ENCODE assay signal across 21 cellular contexts in genomic region chr11:57444362-57445074, GRCh38. TPM values are rescaled to one million over a fixed set of nuclear protein-coding genes. Genes with fewer than 3 reads are reported as not detected.
A peak's percentile ranks its signal among the peaks of the same experiment; 100 is the strongest.
DNase-seq lines count a peak whose midpoint lies in the region; ATAC-seq, FAIRE-seq and TF ChIP-seq lines count a peak whose summit lies in the region.
"Had no signal": no experiment of that assay in that cellular context is flagged by ENCODE, and none has a peak within 500 bp of the region (broad histone marks: within the 10 kb centered on the region; RNA-seq: fewer than 3 reads in every experiment).

No MANE protein-coding gene starts in this region.

- POLR2A ChIA-PET in K562 (lab: Yijun Ruan, JAX), result interaction anchor here (2.2 kb wide), 1 partner anchor 14 kb away, joined by 8 read pairs; no protein-coding TSS in a partner anchor

- H3K36me3 ChIP-seq in GM23248 (ENCODE audit: low read depth) (no peaks in the 10 kb centered on the region), K562 (ENCODE audit: control insufficient read depth, insufficient read depth, low read length) (no peaks in the 10 kb centered on the region), transverse colon (no peaks in the 10 kb centered on the region), Karpas-422 (ENCODE audit: insufficient read depth, low read length) (no peaks in the 10 kb centered on the region), MM.1S (replicated peaks; ENCODE audit: insufficient read depth, low read length) (no peaks in the 10 kb centered on the region)

- intact Hi-C loops in K562 (cut with micrococcal nuclease), result no loop called here
- intact Hi-C loops in transverse colon (cut with DNase I; ENCODE audit: low total_unique reads), result no loop called here

- 29 to 30% methylated on average over 9 of the region's 9 CpGs for WGBS in GM23248 (ENCODE audit: low coverage in 1 of 2, low lambda C conversion rate in 2 of 2, missing lambda C conversion rate in 2 of 2), 2 experiments
- 18% methylated on average over 9 of the region's 9 CpGs for WGBS in K562 (ENCODE audit: insufficient coverage, low coverage, missing lambda C conversion rate)
- 54% methylated on average over 6 to 9 of the region's 9 CpGs for WGBS in transverse colon (ENCODE audit: low coverage in 1 of 2), 2 donors

- H3K4me2 ChIP-seq in GM23248 (ENCODE audit: unreplicated experiment) (peak overlapping the region; percentile 8), K562 (ENCODE audit: insufficient read depth, low read length) (no peak overlapping the region), Karpas-422 (ENCODE audit: low read depth, low read length, poor library complexity, severe bottlenecking) (no peak overlapping the region), MM.1S (ENCODE audit: low read depth, low read length) (no peak overlapping the region)

- H2AFZ ChIP-seq in GM23248, result 0 out of 2 replicates have a peak overlapping the region, but pooled peaks have one; percentile 6
- no peak overlapping the region for H2AFZ ChIP-seq in K562 (ENCODE audit: low read depth, low read length)
- H2AFZ ChIP-seq in Karpas-422 (ENCODE audit: low read length), result no peak overlapping the region
- no peak overlapping the region for H2AFZ ChIP-seq in MM.1S (ENCODE audit: low read length)

- H3K9me3 ChIP-seq in GM23248 (ENCODE audit: low read depth) (no peaks in the 10 kb centered on the region), K562 (replicated peaks; ENCODE audit: control insufficient read depth, insufficient read depth, low read depth, low read length) (no peaks in the 10 kb centered on the region), transverse colon (no peaks in the 10 kb centered on the region), Karpas-422 (ENCODE audit: low read length) (no peaks in the 10 kb centered on the region), MM.1S (replicated peaks; ENCODE audit: insufficient read depth, low read length) (no peaks in the 10 kb centered on the region)

- TF ChIP-seq EP300 in K562 (IDR thresholded peaks at IDR 0.05; ENCODE audit: low read length) (no peak), transverse colon (IDR thresholded peaks at IDR 0.05; ENCODE audit: low read depth) (no peak)

- TF ChIP-seq POLR2A in K562 (conservative IDR thresholded peaks at IDR 0.05) (no peak), transverse colon (IDR thresholded peaks at IDR 0.05) (no peak)

- H3K27me3 ChIP-seq in GM23248 (replicated peaks; ENCODE audit: insufficient read depth) (no peaks in the 10 kb centered on the region), K562 (ENCODE audit: control insufficient read depth in 2 of 2, insufficient read depth in 2 of 2, low read length in 2 of 2) (no peaks in the 10 kb centered on the region; a peak in 1 of 5 replicates), transverse colon (no peaks in the 10 kb centered on the region), Karpas-422 (ENCODE audit: low read length) (no peaks in the 10 kb centered on the region), MM.1S (replicated peaks; ENCODE audit: insufficient read depth, low read length) (no peaks in the 10 kb centered on the region)

- no peak for TF ChIP-seq RAD21 in K562 (CRISPR knock-in tag; conservative IDR thresholded peaks at IDR 0.05 in 1 of 2, IDR thresholded peaks at IDR 0.05 in 1 of 2)

- H3K4me3 ChIP-seq in GM23248 (no peak overlapping the region), K562 (no peak overlapping the region), transverse colon (no peak overlapping the region), Karpas-422 (ENCODE audit: low read length) (no peak overlapping the region), MM.1S (ENCODE audit: low read length) (no peak overlapping the region)

- H3K79me2 ChIP-seq in GM23248 (ENCODE audit: insufficient read depth) (no peaks in the 10 kb centered on the region), K562 (ENCODE audit: control insufficient read depth, insufficient read depth, low read length) (no peaks in the 10 kb centered on the region), Karpas-422 (ENCODE audit: low read length) (no peaks in the 10 kb centered on the region), MM.1S (ENCODE audit: low read length) (no peaks in the 10 kb centered on the region)

- peak; percentile 58 for ATAC-seq in K562
- ATAC-seq: activated CD8-positive, alpha-beta T cell treated with anti-CD3 and anti-CD28 coated beads, Interleukin-2, amount 10 ng/mL, durations not matched to agents 7 days and 5 days; activated T-cell treated with anti-CD3 and anti-CD28 coated beads, Interleukin-2, amount 50 U/mL, for 4 hours had no signal

- in situ Hi-C loops in GM23248 (cut with MboI), result no loop called here
- in situ Hi-C loops in K562 (cut with MboI), result no loop called here
- in situ Hi-C loops in transverse colon (cut with MboI; ENCODE audit: low pct_ligation_motif_present in 1 of 4, low pct_unique_long_range_greater_than_20kb in 1 of 4, low sequenced_read_pairs in 3 of 4), result no loop called here
- in situ Hi-C loops in ACHN (cut with HindIII; ENCODE audit: low pct_ligation_motif_present, low pct_unique_long_range_greater_than_20kb, low sequenced_read_pairs), result no loop called here

- H3K9me2 ChIP-seq in GM23248 (ENCODE audit: insufficient read depth) (no peaks in the 10 kb centered on the region), Karpas-422 (replicated peaks; ENCODE audit: insufficient read depth, low read length) (no peaks in the 10 kb centered on the region), MM.1S (replicated peaks; ENCODE audit: insufficient read depth, low read length) (no peaks in the 10 kb centered on the region)

- H3K9me1 ChIP-seq in K562 (ENCODE audit: control insufficient read depth, insufficient read depth, low read length), result no peaks in the 10 kb centered on the region

- CTCF ChIA-PET in K562 (lab: Yijun Ruan, JAX; ENCODE audit: low intra/inter-chr PET ratio), result no interaction called here

- no TSS peak for BruUV-seq in K562 (replicated peaks; lab: Mats Ljungman, UMichigan)

- DNase-seq in GM23248 (peak; percentile 79), NCI-H226 (peak; percentile 56), K562 (ENCODE audit: extremely low read depth in 1 of 4, low spot score in 3 of 4) (peak in 2 of 4 experiments; percentile 47 to 55), transverse colon (no peak), Karpas-422 (no peak), MM.1S (no peak), ACHN (no peak)
- DNase-seq: activated CD4-positive, CD25-positive, alpha-beta regulatory T cell; activated CD8-positive, alpha-beta T cell treated with anti-CD3 and anti-CD28 coated beads, Interleukin-2, amount 10 ng/mL, durations not matched to agents 7 days and 5 days; activated naive CD4-positive, alpha-beta T cell treated with anti-CD3 and anti-CD28 coated beads, Interleukin-2, amount 50 U/mL, for 16 hours; activated T-cell treated with anti-CD3 and anti-CD28 coated beads, Interleukin-2, amount 50 U/mL, for 4 hours; HCEC 1CT; NCI-H1105; NCI-H524; occipital lobe; SHP77; stimulated activated CD4-positive, alpha-beta T cell treated with anti-CD3 and anti-CD28 coated beads, Interleukin-12 subunit alpha, Interleukin-12 subunit beta, amount 100 ng/mL, for 4 hours had no signal

- FAIRE-seq in K562 (lab: Jason Lieb, UNC), result peak; percentile 65

- TF ChIP-seq CTCF in K562 (IDR thresholded peaks at IDR 0.05 in 2 of 3, conservative IDR thresholded peaks at IDR 0.05 in 1 of 3; ENCODE audit: insufficient read depth in 2 of 3, low read depth in 1 of 3, low read length in 3 of 3), result no peak
- no peak for TF ChIP-seq CTCF in transverse colon (IDR thresholded peaks at IDR 0.05)
- no peak for TF ChIP-seq CTCF in MM.1S (IDR thresholded peaks at IDR 0.05; ENCODE audit: low read length)

- H3K4me1 ChIP-seq in GM23248 (ENCODE audit: insufficient read depth) (peaks cover 8% of the 10 kb centered on the region), K562 (replicated peaks in 1 of 2; ENCODE audit: control insufficient read depth in 2 of 2, insufficient read depth in 2 of 2, low read length in 2 of 2) (peaks cover 0 to 7% of the 10 kb centered on the region in 2 experiments; a peak in 3 of 5 replicates), transverse colon (peaks cover 0 to 15% (median 4%) of the 10 kb centered on the region in 4 donors), Karpas-422 (ENCODE audit: low read length) (no peaks in the 10 kb centered on the region), MM.1S (ENCODE audit: low read length) (no peaks in the 10 kb centered on the region)

- H4K20me1 ChIP-seq in GM23248 (ENCODE audit: insufficient read depth) (no peaks in the 10 kb centered on the region), K562 (replicated peaks; ENCODE audit: control insufficient read depth, insufficient read depth, low read length) (no peaks in the 10 kb centered on the region), Karpas-422 (ENCODE audit: insufficient read depth, low read depth, low read length) (no peaks in the 10 kb centered on the region), MM.1S (ENCODE audit: insufficient read depth, low read length) (no peaks in the 10 kb centered on the region)

- H3F3A ChIP-seq in GM23248 (ENCODE audit: insufficient read depth) (no peaks in the 10 kb centered on the region), MM.1S (ENCODE audit: insufficient read depth, low read length) (no peaks in the 10 kb centered on the region)

- no peak overlapping the region for H3K9ac ChIP-seq in GM23248
- no peak overlapping the region for H3K9ac ChIP-seq in K562 (ENCODE audit: insufficient read depth in 1 of 2, low read depth in 2 of 2, low read length in 2 of 2)
- H3K9ac ChIP-seq in Karpas-422 (ENCODE audit: low read length), result no peak overlapping the region
- H3K9ac ChIP-seq in MM.1S (ENCODE audit: low read length), result no peak overlapping the region

- H3K27ac ChIP-seq in GM23248, result peak overlapping the region; percentile 12; the same call in 1 of the 2 replicates
- H3K27ac ChIP-seq in K562 (ENCODE audit: extremely low read depth, low read depth, low read length), result no peak overlapping the region
- peak overlapping the region; percentile 31 to 70 (median 54) for H3K27ac ChIP-seq in transverse colon
- no peak overlapping the region for H3K27ac ChIP-seq in Karpas-422 (ENCODE audit: low read length)
- H3K27ac ChIP-seq in MM.1S (ENCODE audit: low read length), result no peak overlapping the region

RNA-seq across cellular contexts. Expression of gene RTN4RL2, which starts 15.8 kb away (rescaled TPM):
- total RNA-seq in GM23248 (2014; rRNA removed; shearing (Covaris generic)), result 0.32 TPM in 1 of 2 replicates, not detected in the other
- polyA plus RNA-seq in GM23248 (2016; fragmentation: Nextera tagmentation; extraction: Ambion mirVana) (0.80 and 1.1 TPM in 2 replicates), K562 (2011; rRNA removed) (0.06 and 0.30 TPM in 2 replicates), K562 (2014; fragmentation: Illumina TruSeq; extraction: Trizol) (0.34 and 1.1 TPM in 2 replicates), K562 (2014; fragmentation: Nextera tagmentation; extraction: Ambion mirVana) (not detected), K562 (2014; rRNA removed) (0.69 and 0.82 TPM in 2 replicates)
- not detected in 2 replicates for total RNA-seq in K562 (2011; cell fraction: chromatin; rRNA removed; ENCODE audit: low replicate concordance)
- 0.50 and 0.53 TPM in 2 replicates for total RNA-seq in K562 (2011; cell fraction: nucleolus; rRNA removed)
- total RNA-seq in K562 (2011; cell fraction: nucleoplasm; rRNA removed), result 0.46 and 1.2 TPM in 2 replicates
- total RNA-seq in K562 (2014; rRNA removed) (0.29 TPM in 1 of 2 replicates, not detected in the other), K562 (2014; rRNA removed; fragmentation: Illumina TruSeq; extraction: Trizol) (not detected in 2 replicates), K562 (2015; rRNA removed; fragmentation: Illumina TruSeq; extraction: Trizol) (0.07 TPM in 1 of 2 replicates, not detected in the other), K562 (2021) (1.8 and 1.9 TPM in 2 replicates), transverse colon (under 1 TPM in 1 of 4 donors, not detected in 3; 0.48 TPM)
- 0.07 and 0.21 TPM in 2 replicates for polyA plus RNA-seq in K562 (2011; cell fraction: cytosol; rRNA removed)
- polyA plus RNA-seq in K562 (2011; cell fraction: nucleus; rRNA removed), result 0.25 and 0.47 TPM in 2 replicates
- 1.5 and 5.3 TPM in 2 replicates for polyA plus RNA-seq in K562 (2012)
- not detected in 2 replicates for polyA minus RNA-seq in K562 (2011; rRNA and poly(A)+ RNA removed)
- not detected in 2 replicates for polyA minus RNA-seq in K562 (2011; cell fraction: cytosol; rRNA and poly(A)+ RNA removed)
- polyA minus RNA-seq in K562 (2011; cell fraction: nucleus; rRNA and poly(A)+ RNA removed), result 0.54 TPM in 1 of 2 replicates, not detected in the other
- total RNA-seq in Karpas-422 (2014; rRNA removed; shearing (Covaris generic); ENCODE audit: low replicate concordance), result 0.07 TPM in 1 of 2 replicates, not detected in the other
- total RNA-seq: G401 had no signal

RNA-seq across cellular contexts. Expression of gene SLC43A3, which starts 17.6 kb away (rescaled TPM):
- total RNA-seq in GM23248 (2014; rRNA removed; shearing (Covaris generic)), result 23.2 and 57.7 TPM in 2 replicates
- polyA plus RNA-seq in GM23248 (2016; fragmentation: Nextera tagmentation; extraction: Ambion mirVana) (33.3 and 33.4 TPM in 2 replicates), K562 (2011; rRNA removed) (141 and 235 TPM in 2 replicates), K562 (2014; fragmentation: Illumina TruSeq; extraction: Trizol) (244 and 281 TPM in 2 replicates), K562 (2014; fragmentation: Nextera tagmentation; extraction: Ambion mirVana) (100 to 1,000 TPM in 1 of 2 experiments, 10 to 100 TPM in 1; 63.7 to 216 TPM), K562 (2014; rRNA removed) (139 and 160 TPM in 2 replicates)
- total RNA-seq in K562 (2011; cell fraction: chromatin; rRNA removed; ENCODE audit: low replicate concordance), result 241 and 427 TPM in 2 replicates
- 393 and 402 TPM in 2 replicates for total RNA-seq in K562 (2011; cell fraction: nucleolus; rRNA removed)
- 340 and 369 TPM in 2 replicates for total RNA-seq in K562 (2011; cell fraction: nucleoplasm; rRNA removed)
- total RNA-seq in K562 (2014; rRNA removed) (98.9 and 141 TPM in 2 replicates), K562 (2014; rRNA removed; fragmentation: Illumina TruSeq; extraction: Trizol) (120 and 132 TPM in 2 replicates), K562 (2015; rRNA removed; fragmentation: Illumina TruSeq; extraction: Trizol) (135 and 143 TPM in 2 replicates), K562 (2021) (254 and 257 TPM in 2 replicates), transverse colon (10 to 100 TPM in 3 of 4 donors, 1 to 10 TPM in 1; 6.0 to 35.9 (median 19.4) TPM)
- 358 and 452 TPM in 2 replicates for polyA plus RNA-seq in K562 (2011; cell fraction: cytosol; rRNA removed)
- polyA plus RNA-seq in K562 (2011; cell fraction: nucleus; rRNA removed), result 327 and 364 TPM in 2 replicates
- polyA plus RNA-seq in K562 (2012), result 192 and 193 TPM in 2 replicates
- 162 and 237 TPM in 2 replicates for polyA minus RNA-seq in K562 (2011; rRNA and poly(A)+ RNA removed)
- 86.6 and 143 TPM in 2 replicates for polyA minus RNA-seq in K562 (2011; cell fraction: cytosol; rRNA and poly(A)+ RNA removed)
- 116 and 125 TPM in 2 replicates for polyA minus RNA-seq in K562 (2011; cell fraction: nucleus; rRNA and poly(A)+ RNA removed)
- 56.6 and 69.3 TPM in 2 replicates for total RNA-seq in Karpas-422 (2014; rRNA removed; shearing (Covaris generic); ENCODE audit: low replicate concordance)
- total RNA-seq: G401 had no signal

RNA-seq across cellular contexts. Expression of gene PRG2, which starts 54.1 kb away (rescaled TPM):
- total RNA-seq in GM23248 (2014; rRNA removed; shearing (Covaris generic)), result 0.51 and 2.2 TPM in 2 replicates
- 2.6 and 2.8 TPM in 2 replicates for polyA plus RNA-seq in GM23248 (2016; fragmentation: Nextera tagmentation; extraction: Ambion mirVana)
- 1.2 and 1.9 TPM in 2 replicates for total RNA-seq in K562 (2011; cell fraction: chromatin; rRNA removed; ENCODE audit: low replicate concordance)
- total RNA-seq in K562 (2011; cell fraction: nucleolus; rRNA removed), result 0.50 and 0.92 TPM in 2 replicates
- 1.4 and 1.8 TPM in 2 replicates for total RNA-seq in K562 (2011; cell fraction: nucleoplasm; rRNA removed)
- 18.5 and 33.0 TPM in 2 replicates for total RNA-seq in K562 (2014; rRNA removed)
- 23.6 and 29.8 TPM in 2 replicates for total RNA-seq in K562 (2014; rRNA removed; fragmentation: Illumina TruSeq; extraction: Trizol)
- total RNA-seq in K562 (2015; rRNA removed; fragmentation: Illumina TruSeq; extraction: Trizol), result 44.8 and 50.1 TPM in 2 replicates
- 16.4 and 30.5 TPM in 2 replicates for total RNA-seq in K562 (2021)
- 1.8 and 7.2 TPM in 2 replicates for polyA plus RNA-seq in K562 (2011; rRNA removed)
- polyA plus RNA-seq in K562 (2011; cell fraction: cytosol; rRNA removed), result 2.2 and 5.4 TPM in 2 replicates
- 1.0 and 2.0 TPM in 2 replicates for polyA plus RNA-seq in K562 (2011; cell fraction: nucleus; rRNA removed)
- 39.0 and 49.3 TPM in 2 replicates for polyA plus RNA-seq in K562 (2012)
- polyA plus RNA-seq in K562 (2014; fragmentation: Illumina TruSeq; extraction: Trizol), result 23.3 and 24.4 TPM in 2 replicates
- polyA plus RNA-seq in K562 (2014; fragmentation: Nextera tagmentation; extraction: Ambion mirVana), result 10 to 100 TPM; 42.9 to 78.0 TPM
- 26.6 and 31.8 TPM in 2 replicates for polyA plus RNA-seq in K562 (2014; rRNA removed)
- polyA minus RNA-seq in K562 (2011; rRNA and poly(A)+ RNA removed), result 0.21 and 1.1 TPM in 2 replicates
- not detected in 2 replicates for polyA minus RNA-seq in K562 (2011; cell fraction: cytosol; rRNA and poly(A)+ RNA removed)
- 0.56 TPM in 1 of 2 replicates, not detected in the other for polyA minus RNA-seq in K562 (2011; cell fraction: nucleus; rRNA and poly(A)+ RNA removed)
- not detected for total RNA-seq in transverse colon
- not detected in 2 replicates for total RNA-seq in Karpas-422 (2014; rRNA removed; shearing (Covaris generic); ENCODE audit: low replicate concordance)
- total RNA-seq: B cell, G401, occipital lobe, renal cortical epithelial cell had no signal
- polyA plus RNA-seq: IgD-negative memory B cell had no signal

Comparison
In these comparisons a context has a peak if more than half of its experiments do, and no peak if none do; other contexts are left out.
1. DNase-seq: peak in GM23248 (single experiment) and NCI-H226 (single experiment); none in transverse colon (single experiment), Karpas-422 (single experiment), MM.1S (single experiment) and ACHN (single experiment).
2. H3K27ac ChIP-seq: peak in GM23248 (single experiment) and transverse colon (4 of 4); none in K562 (single experiment), Karpas-422 (single experiment) and MM.1S (single experiment).